In the genomic region with DNA sequence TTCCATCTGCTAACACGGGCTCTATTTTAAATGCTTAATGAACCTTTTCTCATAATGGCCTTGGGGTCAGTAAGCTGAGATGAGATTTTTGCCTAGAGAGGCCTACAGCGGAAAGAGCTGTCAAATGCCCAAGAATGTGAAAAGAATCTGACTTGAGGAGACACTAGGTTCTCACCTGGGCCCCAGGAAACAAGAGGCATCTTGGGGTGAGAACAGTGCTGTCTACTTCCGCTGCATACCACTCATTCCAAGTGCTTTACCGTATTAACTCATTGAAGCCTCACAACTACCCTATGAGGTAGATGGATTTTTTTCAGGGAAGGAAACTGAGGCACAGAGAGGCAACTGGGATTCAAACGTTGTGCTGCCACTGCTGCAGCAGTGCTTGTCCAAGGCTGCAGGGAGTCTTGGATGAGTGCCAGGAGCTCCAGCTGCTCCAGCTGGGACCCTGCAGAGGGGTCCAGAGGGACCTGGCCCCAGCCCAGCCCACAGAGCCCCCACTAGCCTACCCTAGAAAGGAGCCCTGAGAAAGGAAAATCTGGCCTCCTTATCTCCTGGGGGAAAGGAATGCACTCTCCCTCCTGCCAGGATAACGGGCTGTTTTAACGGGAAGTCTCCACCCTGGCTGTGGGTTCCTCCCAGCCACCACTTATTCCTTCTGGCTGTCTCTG, we compare ENCODE assay signal across 13 cellular contexts.
A peak's percentile ranks its signal among the peaks of the same experiment; 100 is the strongest.
DNase-seq lines count a peak whose midpoint lies in the region; ATAC-seq and TF ChIP-seq lines count a peak whose summit lies in the region.
"Had no signal": no experiment of that assay in that cellular context is flagged by ENCODE, and none has a peak within 500 bp of the region (broad histone marks: within the 10 kb centered on the region; RNA-seq: fewer than 3 reads in every experiment).

No MANE protein-coding gene starts in this region.

- TF ChIP-seq CTCF in AG10803 (conservative IDR thresholded peaks at IDR 0.05; ENCODE audit: low read length) (no peak), lower lobe of right lung (IDR thresholded peaks at IDR 0.05) (no peak)

- intact Hi-C loops in lower lobe of right lung (cut with DNase I): no loop called here

- H3K27me3 ChIP-seq in HUES64 (ENCODE audit: insufficient read depth, low read length) (peaks cover 27% of the 10 kb centered on the region), lower lobe of right lung (ENCODE audit: low read depth) (no peaks in the 10 kb centered on the region)

- H3K4me1 ChIP-seq in HUES64 (ENCODE audit: insufficient read depth, low read length): peaks cover 41% of the 10 kb centered on the region
- H3K4me1 ChIP-seq in lower lobe of right lung: peaks cover 70% of the 10 kb centered on the region

- no peak overlapping the region for H3K9ac ChIP-seq in HUES64 (ENCODE audit: low read depth, low read length)

- no peak for ATAC-seq in lower lobe of right lung
- ATAC-seq in GM18519 (IDR thresholded peaks at IDR 0.05; ENCODE audit: low FRiP score, unreplicated experiment): no peak
- ATAC-seq in GM19467 (IDR thresholded peaks at IDR 0.05; ENCODE audit: unreplicated experiment): no peak

- H3K36me3 ChIP-seq in HUES64 (ENCODE audit: insufficient read depth, low read length) (no peaks in the 10 kb centered on the region), lower lobe of right lung (no peaks in the 10 kb centered on the region)

- peak overlapping the region; percentile 51; the same call in 1 of the 2 replicates for H3K27ac ChIP-seq in HUES64 (ENCODE audit: low read depth, low read length)
- H3K27ac ChIP-seq in lower lobe of right lung: peak overlapping the region; percentile 16

- H3K9me3 ChIP-seq in HUES64 (ENCODE audit: insufficient read depth, low read depth, low read length): no peaks in the 10 kb centered on the region
- H3K9me3 ChIP-seq in lower lobe of right lung: no peaks in the 10 kb centered on the region

- no peak overlapping the region for H3K4me3 ChIP-seq in AG10803 (ENCODE audit: low read length)
- no peak overlapping the region for H3K4me3 ChIP-seq in HUES64 (ENCODE audit: low read length)
- no peak overlapping the region for H3K4me3 ChIP-seq in lower lobe of right lung
- H3K4me3 ChIP-seq: skin epidermis had no signal

- 41% methylated on average over 6 of the region's 7 CpGs for WGBS in HUES64

- peak; percentile 48 for DNase-seq in AG10803 (ENCODE audit: low read depth)
- peak; percentile 73 for DNase-seq in astrocyte of the hippocampus (ENCODE audit: low read depth, low spot score)
- DNase-seq in lower lobe of right lung: no peak
- DNase-seq in NCI-H510A treated with DMSO at 0.1 percent for 48 hours (lab: John Stamatoyannopoulos, UW): no peak
- DNase-seq in germinal center (ENCODE audit: low spot score): no peak
- DNase-seq: activated CD4-positive, alpha-beta T cell treated with anti-CD3 and anti-CD28 coated beads for 4 hours; activated gamma-delta T cell; hippocampal formation; NCI-H2029 had no signal

Comparison
In these comparisons a context has a peak if more than half of its experiments do, and no peak if none do; other contexts are left out.
1. DNase-seq: peak in AG10803 (single experiment) and astrocyte of the hippocampus (single experiment); none in lower lobe of right lung (single experiment), NCI-H510A treated with DMSO at 0.1 percent for 48 hours (single experiment) and germinal center (single experiment).